8 cellular contexts compared by ENCODE assay signal in genomic region chr17:21098934-21099687, GRCh38. TPM values are rescaled to one million over a fixed set of nuclear protein-coding genes. Genes with fewer than 3 reads are reported as not detected.
DNase-seq lines count a peak whose midpoint lies in the region; ATAC-seq and TF ChIP-seq lines count a peak whose summit lies in the region.

No MANE protein-coding gene starts in this region.

- peak overlapping the region; percentile 78 to 96 for H3K4me3 Mint-ChIP-seq in H9

- no CpG with 5 or more reads among the region's 29 CpGs for WGBS in H9 (ENCODE audit: extremely low coverage, insufficient read length, low lambda C conversion rate)
- WGBS in thyroid gland, 2 donors, result 1% methylated on average over 27 to 29 of the region's 29 CpGs

- TF ChIP-seq POLR2A in thyroid gland (IDR thresholded peaks at IDR 0.05), result no peak

- peak overlapping the region; percentile 95; the same call in 1 of the 2 replicates for H3K14ac ChIP-seq in H9 (ENCODE audit: insufficient read depth, low read length)

- H3K27ac ChIP-seq in H9 (ENCODE audit: insufficient read length, low read depth, low read length) (no peak overlapping the region), thyroid gland (no peak overlapping the region)

- no peak overlapping the region for H2BK12ac ChIP-seq in H9 (ENCODE audit: insufficient read length, low read depth, low read length)

- H3K4me2 ChIP-seq in H9 (ENCODE audit: insufficient read depth, insufficient read length, low read length), result peak overlapping the region; percentile 87

- in situ Hi-C loops in G401 (cut with HindIII; ENCODE audit: low sequenced_read_pairs), result no loop called here

- no peaks in the 10 kb centered on the region for H3K79me2 ChIP-seq in H9 (ENCODE audit: insufficient read depth, low read length)

- peaks cover 3% of the 10 kb centered on the region in 2 experiments; a peak in 1 of 4 replicates for H3K4me1 Mint-ChIP-seq in H9

- H4K20me1 ChIP-seq in H9 (ENCODE audit: control insufficient read depth, insufficient read depth, insufficient read length), result no peaks in the 10 kb centered on the region

- peak overlapping the region; percentile 88 for H3K18ac ChIP-seq in H9 (ENCODE audit: insufficient read length, low read depth, low read length)

- no peak overlapping the region for H2BK15ac ChIP-seq in H9 (ENCODE audit: low read depth, low read length)

- no peak overlapping the region for H4K91ac ChIP-seq in H9 (ENCODE audit: insufficient read length, low read depth, low read length)

- H2BK5ac ChIP-seq in H9 (ENCODE audit: insufficient read length, low read length), result peak overlapping the region; percentile 37

- H3K9me3 Mint-ChIP-seq in H9, result no peaks in the 10 kb centered on the region; a peak in 2 of 5 replicates

- peak overlapping the region; percentile 98 for H3K9ac ChIP-seq in H9 (ENCODE audit: extremely low read depth, insufficient read length, low read length)

- DNase-seq in G401 (ENCODE audit: low spot score), result peak; percentile 86
- peak; percentile 95 for DNase-seq in H9
- peak; percentile 82 for DNase-seq in LoVo (ENCODE audit: low spot score)
- peak; percentile 98 to 99 for DNase-seq in SHP77 (lab: John Stamatoyannopoulos, UW)
- peak; percentile 87 for DNase-seq in activated effector memory CD4-positive, alpha-beta T cell treated with anti-CD3 and anti-CD28 coated beads, Interleukin-2, amount 50 U/mL, for 16 hours
- DNase-seq in germinal center (ENCODE audit: low spot score), result peak; percentile 93
- DNase-seq in omental fat pad (ENCODE audit: low spot score), result no peak
- DNase-seq in thyroid gland, result peak; percentile 58 to 62

- peak overlapping the region; percentile 92 for H2AFZ ChIP-seq in H9 (ENCODE audit: low read length)

- no peaks in the 10 kb centered on the region for H3K79me1 ChIP-seq in H9 (ENCODE audit: insufficient read depth, low read depth, low read length, poor library complexity, severe bottlenecking)

- H3K36me3 Mint-ChIP-seq in H9 (ENCODE audit: insufficient read depth in 1 of 3, low read depth in 3 of 3), result no peaks in the 10 kb centered on the region

- intact Hi-C loops in thyroid gland (cut with DNase I), result no loop called here

- peak; percentile 77 for ATAC-seq in omental fat pad (ENCODE audit: low FRiP score)

- H3T11ph ChIP-seq in H9 (ENCODE audit: low read length), result no peak overlapping the region

- peak overlapping the region; percentile 52 for H3K56ac ChIP-seq in H9 (ENCODE audit: insufficient read length, low read depth, low read length)

- H2BK120ac ChIP-seq in H9 (ENCODE audit: low read depth, low read length, poor library complexity, severe bottlenecking), result no peak overlapping the region

- H4K8ac ChIP-seq in H9 (replicated peaks; ENCODE audit: insufficient read length, low read depth, low read length), result no peak overlapping the region

- H3K27me3 ChIP-seq in H9 (ENCODE audit: insufficient read depth, low read length), result no peaks in the 10 kb centered on the region
- no peaks in the 10 kb centered on the region for H3K27me3 ChIP-seq in thyroid gland

- H2AK5ac ChIP-seq in H9 (ENCODE audit: insufficient read length, low read length), result no peak overlapping the region

- H3K27me3 Mint-ChIP-seq in H9 (ENCODE audit: low read depth), result no peaks in the 10 kb centered on the region

- H4K5ac ChIP-seq in H9 (ENCODE audit: insufficient read length, low read depth, low read length), result no peak overlapping the region

- TF ChIP-seq CTCF in H9 (conservative IDR thresholded peaks at IDR 0.05) (no peak), omental fat pad (IDR thresholded peaks at IDR 0.05) (no peak), thyroid gland (IDR thresholded peaks at IDR 0.05) (no peak)

- no peaks in the 10 kb centered on the region for H3K36me3 ChIP-seq in thyroid gland

- H3K27ac Mint-ChIP-seq in H9, result peak overlapping the region; percentile 99

- H3K4ac ChIP-seq in H9 (ENCODE audit: low read depth, low read length), result no peak overlapping the region

- H3K23ac ChIP-seq in H9 (ENCODE audit: insufficient read length, low read depth, low read length), result no peak overlapping the region

- peak overlapping the region in 2 of 3 donors; percentile 24 to 30 for H3K4me3 ChIP-seq in thyroid gland (replicated peaks in 1 of 3)

- H3K9me3 ChIP-seq in H9 (ENCODE audit: control insufficient read depth, low read depth, low read length) (no peaks in the 10 kb centered on the region), thyroid gland (no peaks in the 10 kb centered on the region)

- no peak overlapping the region for H2BK20ac ChIP-seq in H9 (ENCODE audit: low read depth, low read length, poor library complexity, severe bottlenecking)

- H3K23me2 ChIP-seq in H9 (ENCODE audit: insufficient read length, low read depth, low read length, poor library complexity, severe bottlenecking), result peaks cover 4% of the 10 kb centered on the region

- H3K4me1 ChIP-seq in H9 (ENCODE audit: insufficient read depth, low read length) (no peaks in the 10 kb centered on the region), thyroid gland (peaks cover 6 to 7% of the 10 kb centered on the region in 2 donors)

RNA-seq across cellular contexts. Expression of gene DHRS7B, which starts 27.7 kb away (rescaled TPM):
- total RNA-seq in G401 (2014; rRNA removed; shearing (Covaris generic)), result 37.0 and 45.4 TPM in 2 replicates
- 17.2 and 20.3 TPM in 2 replicates for total RNA-seq in H9 (2021)
- total RNA-seq in omental fat pad, result 10 to 100 TPM; 33.6 to 55.6 (median 46.5) TPM
- total RNA-seq in thyroid gland, result 10 to 100 TPM; 34.1 to 74.1 (median 57.1) TPM

RNA-seq across cellular contexts. Expression of gene USP22, which starts 56.3 kb away (rescaled TPM):
- 250 and 300 TPM in 2 replicates for total RNA-seq in G401 (2014; rRNA removed; shearing (Covaris generic))
- total RNA-seq in H9 (2021), result 345 and 351 TPM in 2 replicates
- total RNA-seq in omental fat pad, result 100 to 1,000 TPM in 3 of 4 donors, 10 to 100 TPM in 1; 99.1 to 121 (median 109) TPM
- total RNA-seq in thyroid gland, result 100 to 1,000 TPM; 127 to 262 (median 197) TPM
